1 cellular context compared by ENCODE assay signal in the genomic region with DNA sequence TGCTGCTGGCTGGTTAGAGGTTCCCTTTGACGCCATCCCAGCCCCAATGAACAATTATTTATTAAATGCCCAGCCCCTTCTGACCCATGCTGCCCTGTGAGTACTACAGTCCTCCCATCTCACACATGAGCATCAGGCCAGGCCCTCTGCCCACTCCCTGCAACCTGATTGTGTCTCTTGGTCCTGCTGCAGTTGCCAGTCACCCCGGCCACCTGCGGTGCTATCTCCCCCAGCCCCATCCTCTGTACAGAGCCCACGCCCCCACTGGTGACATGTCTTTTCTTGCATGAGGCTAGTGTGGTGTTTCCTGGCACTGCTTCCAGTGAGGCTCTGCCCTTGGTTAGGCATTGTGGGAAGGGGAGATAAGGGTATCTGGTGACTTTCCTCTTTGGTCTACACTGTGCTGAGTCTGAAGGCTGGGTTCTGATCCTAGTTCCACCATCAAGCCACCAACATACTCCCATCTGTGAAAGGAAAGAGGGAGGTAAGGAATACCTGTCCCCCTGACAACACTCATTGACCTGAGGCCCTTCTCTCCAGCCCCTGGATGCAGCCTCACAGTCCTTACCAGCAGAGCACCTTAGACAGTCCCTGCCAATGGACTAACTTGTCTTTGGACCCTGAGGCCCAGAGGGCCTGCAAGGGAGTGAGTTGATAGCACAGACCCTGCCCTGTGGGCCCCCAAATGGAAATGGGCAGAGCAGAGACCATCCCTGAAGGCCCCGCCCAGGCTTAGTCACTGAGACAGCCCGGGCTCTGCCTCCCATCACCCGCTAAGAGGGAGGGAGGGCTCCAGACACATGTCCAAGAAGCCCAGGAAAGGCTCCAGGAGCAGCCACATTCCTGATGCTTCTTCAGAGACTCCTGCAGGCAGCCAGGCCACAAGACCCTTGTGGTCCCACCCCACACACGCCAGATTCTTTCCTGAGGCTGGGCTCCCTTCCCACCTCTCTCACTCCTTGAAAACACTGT.
TF ChIP-seq lines count a peak whose summit lies in the region.

No MANE protein-coding gene starts in this region.

TF ChIP-seq in HepG2, 621 proteins besides CTCF, POLR2A, EP300 and RAD21 (continued from another document and continues in another):
- TF ChIP-seq, protein P1, sequence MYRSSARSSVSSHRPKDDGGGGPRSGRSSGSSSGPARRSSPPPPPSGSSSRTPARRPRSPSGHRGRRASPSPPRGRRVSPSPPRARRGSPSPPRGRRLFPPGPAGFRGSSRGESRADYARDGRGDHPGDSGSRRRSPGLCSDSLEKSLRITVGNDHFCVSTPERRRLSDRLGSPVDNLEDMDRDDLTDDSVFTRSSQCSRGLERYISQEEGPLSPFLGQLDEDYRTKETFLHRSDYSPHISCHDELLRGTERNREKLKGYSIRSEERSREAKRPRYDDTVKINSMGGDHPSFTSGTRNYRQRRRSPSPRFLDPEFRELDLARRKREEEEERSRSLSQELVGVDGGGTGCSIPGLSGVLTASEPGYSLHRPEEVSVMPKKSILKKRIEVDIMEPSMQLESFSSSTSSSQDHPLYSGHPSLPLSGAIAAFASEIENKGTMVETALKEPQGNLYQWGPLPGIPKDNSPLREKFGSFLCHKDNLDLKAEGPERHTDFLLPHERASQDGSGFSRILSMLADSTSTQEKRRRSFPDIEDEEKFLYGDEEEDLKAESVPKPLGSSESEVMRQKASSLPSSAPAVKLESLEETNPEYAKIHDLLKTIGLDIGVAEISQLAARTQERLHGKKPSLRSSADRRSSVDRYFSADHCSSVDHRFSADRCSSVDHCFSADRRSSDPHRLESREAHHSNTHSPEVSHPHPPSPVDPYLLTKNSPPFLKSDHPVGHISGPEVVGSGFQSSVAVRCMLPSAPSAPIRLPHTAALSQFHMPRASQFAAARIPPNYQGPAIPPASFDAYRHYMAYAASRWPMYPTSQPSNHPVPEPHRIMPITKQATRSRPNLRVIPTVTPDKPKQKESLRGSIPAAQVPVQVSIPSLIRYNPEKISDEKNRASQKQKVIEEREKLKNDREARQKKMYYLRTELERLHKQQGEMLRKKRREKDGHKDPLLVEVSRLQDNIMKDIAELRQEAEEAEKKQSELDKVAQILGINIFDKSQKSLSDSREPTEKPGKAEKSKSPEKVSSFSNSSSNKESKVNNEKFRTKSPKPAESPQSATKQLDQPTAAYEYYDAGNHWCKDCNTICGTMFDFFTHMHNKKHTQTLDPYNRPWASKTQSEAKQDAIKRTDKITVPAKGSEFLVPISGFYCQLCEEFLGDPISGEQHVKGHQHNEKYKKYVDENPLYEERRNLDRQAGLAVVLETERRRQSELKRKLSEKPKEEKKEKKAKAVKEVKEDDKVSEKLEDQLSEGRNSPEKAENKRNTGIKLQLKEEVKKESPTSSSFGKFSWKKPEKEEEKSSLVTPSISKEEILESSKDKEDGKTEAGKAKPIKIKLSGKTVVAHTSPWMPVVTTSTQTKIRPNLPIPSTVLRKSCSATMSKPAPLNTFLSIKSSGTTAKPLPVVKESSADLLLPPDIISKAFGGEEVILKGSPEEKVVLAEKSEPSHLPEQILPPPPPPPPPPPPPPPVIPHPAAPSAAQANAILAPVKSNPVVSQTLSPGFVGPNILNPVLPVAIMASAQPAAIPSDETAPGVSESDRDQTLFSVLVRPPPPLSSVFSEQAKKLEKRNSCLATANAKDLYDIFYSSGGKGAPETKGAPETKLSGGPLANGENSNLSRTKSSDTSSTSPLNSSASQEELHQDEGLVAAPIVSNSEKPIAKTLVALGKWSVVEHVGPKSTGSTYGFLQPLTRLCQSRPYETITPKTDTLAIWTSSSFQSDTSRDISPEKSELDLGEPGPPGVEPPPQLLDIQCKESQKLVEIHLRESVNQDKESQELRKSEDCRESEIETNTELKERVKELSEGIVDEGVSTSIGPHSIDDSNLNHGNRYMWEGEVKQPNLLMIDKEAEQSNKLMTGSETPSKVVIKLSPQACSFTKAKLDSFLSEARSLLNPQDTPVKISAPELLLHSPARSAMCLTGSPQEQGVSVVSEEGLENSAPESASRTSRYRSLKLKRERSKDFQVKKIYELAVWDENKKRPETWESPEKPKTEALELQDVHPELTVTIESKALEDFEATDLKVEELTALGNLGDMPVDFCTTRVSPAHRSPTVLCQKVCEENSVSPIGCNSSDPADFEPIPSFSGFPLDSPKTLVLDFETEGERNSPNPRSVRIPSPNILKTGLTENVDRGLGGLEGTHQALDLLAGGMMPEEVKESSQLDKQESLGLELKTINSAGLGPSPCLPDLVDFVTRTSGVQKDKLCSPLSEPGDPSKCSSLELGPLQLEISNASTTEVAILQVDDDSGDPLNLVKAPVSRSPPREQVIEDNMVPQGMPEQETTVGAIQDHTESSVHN (CRISPR knock-in tag; IDR thresholded peaks at IDR 0.05): no peak; the same call in 1 of the 2 replicates
- TF ChIP-seq ZNF543 (CRISPR knock-in tag; IDR thresholded peaks at IDR 0.05) (no peak), ZNF256 (CRISPR knock-in tag; conservative IDR thresholded peaks at IDR 0.05) (no peak; the same call in 1 of the 2 replicates), PRMT3 (CRISPR knock-in tag; IDR thresholded peaks at IDR 0.05; ENCODE audit: borderline replicate concordance, low read depth) (peak; percentile 18; the same call in 1 of the 2 replicates), TMF1 (CRISPR knock-in tag; IDR thresholded peaks at IDR 0.05; ENCODE audit: low read depth) (peak; percentile 8; the same call in 1 of the 2 replicates), FOXA3 (CRISPR knock-in tag; IDR thresholded peaks at IDR 0.05) (no peak; the same call in 1 of the 2 replicates), TEAD3 (CRISPR knock-in tag; optimal IDR thresholded peaks at IDR 0.05; ENCODE audit: borderline replicate concordance) (no peak), ZNF34 (CRISPR knock-in tag; IDR thresholded peaks at IDR 0.05; ENCODE audit: borderline replicate concordance) (no peak), PHF8 (CRISPR knock-in tag; IDR thresholded peaks at IDR 0.05) (no peak), IKZF4 (CRISPR knock-in tag; IDR thresholded peaks at IDR 0.05; ENCODE audit: borderline replicate concordance, low read depth, not compliant biosample characterization) (peak; percentile 3), NFYC (CRISPR knock-in tag; IDR thresholded peaks at IDR 0.05) (no peak), ZSCAN21 (CRISPR knock-in tag; IDR thresholded peaks at IDR 0.05; ENCODE audit: borderline replicate concordance) (0 out of 2 replicates have a peak, but pooled peaks have one; percentile 73), JUND (CRISPR knock-in tag; IDR thresholded peaks at IDR 0.05) (peak; percentile 50; the same call in 1 of the 2 replicates), ARNTL (CRISPR knock-in tag; IDR thresholded peaks at IDR 0.05) (0 out of 2 replicates have a peak, but pooled peaks have one; percentile 48), SALL2 (CRISPR knock-in tag; IDR thresholded peaks at IDR 0.05) (peak; percentile 62; the same call in 1 of the 2 replicates), ZFP36L2 (CRISPR knock-in tag; IDR thresholded peaks at IDR 0.05) (no peak), SMC3 (IDR thresholded peaks at IDR 0.05; ENCODE audit: low read length) (no peak), KLF12 (CRISPR knock-in tag; IDR thresholded peaks at IDR 0.05; ENCODE audit: borderline replicate concordance) (no peak), ARHGAP35 (CRISPR knock-in tag; IDR thresholded peaks at IDR 0.05; ENCODE audit: borderline replicate concordance) (no peak), ZFY (CRISPR knock-in tag; IDR thresholded peaks at IDR 0.05) (peak; percentile 45; the same call in 1 of the 2 replicates), ZNF556 (CRISPR knock-in tag; IDR thresholded peaks at IDR 0.05; ENCODE audit: borderline replicate concordance) (no peak), ZC3H4 (CRISPR knock-in tag; IDR thresholded peaks at IDR 0.05; ENCODE audit: borderline replicate concordance) (peak; percentile 43; the same call in 1 of the 2 replicates), ZKSCAN5 (CRISPR knock-in tag; IDR thresholded peaks at IDR 0.05) (no peak)
- TF ChIP-seq, protein P2, sequence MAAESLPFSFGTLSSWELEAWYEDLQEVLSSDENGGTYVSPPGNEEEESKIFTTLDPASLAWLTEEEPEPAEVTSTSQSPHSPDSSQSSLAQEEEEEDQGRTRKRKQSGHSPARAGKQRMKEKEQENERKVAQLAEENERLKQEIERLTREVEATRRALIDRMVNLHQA (CRISPR knock-in tag; IDR thresholded peaks at IDR 0.05): no peak
- TF ChIP-seq, protein P3, sequence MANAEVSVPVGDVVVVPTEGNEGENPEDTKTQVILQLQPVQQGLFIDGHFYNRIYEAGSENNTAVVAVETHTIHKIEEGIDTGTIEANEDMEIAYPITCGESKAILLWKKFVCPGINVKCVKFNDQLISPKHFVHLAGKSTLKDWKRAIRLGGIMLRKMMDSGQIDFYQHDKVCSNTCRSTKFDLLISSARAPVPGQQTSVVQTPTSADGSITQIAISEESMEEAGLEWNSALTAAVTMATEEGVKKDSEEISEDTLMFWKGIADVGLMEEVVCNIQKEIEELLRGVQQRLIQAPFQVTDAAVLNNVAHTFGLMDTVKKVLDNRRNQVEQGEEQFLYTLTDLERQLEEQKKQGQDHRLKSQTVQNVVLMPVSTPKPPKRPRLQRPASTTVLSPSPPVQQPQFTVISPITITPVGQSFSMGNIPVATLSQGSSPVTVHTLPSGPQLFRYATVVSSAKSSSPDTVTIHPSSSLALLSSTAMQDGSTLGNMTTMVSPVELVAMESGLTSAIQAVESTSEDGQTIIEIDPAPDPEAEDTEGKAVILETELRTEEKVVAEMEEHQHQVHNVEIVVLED (CRISPR knock-in tag; IDR thresholded peaks at IDR 0.05; ENCODE audit: borderline replicate concordance): no peak
- TF ChIP-seq, protein P4, sequence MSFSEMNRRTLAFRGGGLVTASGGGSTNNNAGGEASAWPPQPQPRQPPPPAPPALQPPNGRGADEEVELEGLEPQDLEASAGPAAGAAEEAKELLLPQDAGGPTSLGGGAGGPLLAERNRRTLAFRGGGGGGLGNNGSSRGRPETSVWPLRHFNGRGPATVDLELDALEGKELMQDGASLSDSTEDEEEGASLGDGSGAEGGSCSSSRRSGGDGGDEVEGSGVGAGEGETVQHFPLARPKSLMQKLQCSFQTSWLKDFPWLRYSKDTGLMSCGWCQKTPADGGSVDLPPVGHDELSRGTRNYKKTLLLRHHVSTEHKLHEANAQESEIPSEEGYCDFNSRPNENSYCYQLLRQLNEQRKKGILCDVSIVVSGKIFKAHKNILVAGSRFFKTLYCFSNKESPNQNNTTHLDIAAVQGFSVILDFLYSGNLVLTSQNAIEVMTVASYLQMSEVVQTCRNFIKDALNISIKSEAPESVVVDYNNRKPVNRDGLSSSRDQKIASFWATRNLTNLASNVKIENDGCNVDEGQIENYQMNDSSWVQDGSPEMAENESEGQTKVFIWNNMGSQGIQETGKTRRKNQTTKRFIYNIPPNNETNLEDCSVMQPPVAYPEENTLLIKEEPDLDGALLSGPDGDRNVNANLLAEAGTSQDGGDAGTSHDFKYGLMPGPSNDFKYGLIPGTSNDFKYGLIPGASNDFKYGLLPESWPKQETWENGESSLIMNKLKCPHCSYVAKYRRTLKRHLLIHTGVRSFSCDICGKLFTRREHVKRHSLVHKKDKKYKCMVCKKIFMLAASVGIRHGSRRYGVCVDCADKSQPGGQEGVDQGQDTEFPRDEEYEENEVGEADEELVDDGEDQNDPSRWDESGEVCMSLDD (CRISPR knock-in tag; IDR thresholded peaks at IDR 0.05; ENCODE audit: borderline replicate concordance): no peak
- TF ChIP-seq, protein P5, sequence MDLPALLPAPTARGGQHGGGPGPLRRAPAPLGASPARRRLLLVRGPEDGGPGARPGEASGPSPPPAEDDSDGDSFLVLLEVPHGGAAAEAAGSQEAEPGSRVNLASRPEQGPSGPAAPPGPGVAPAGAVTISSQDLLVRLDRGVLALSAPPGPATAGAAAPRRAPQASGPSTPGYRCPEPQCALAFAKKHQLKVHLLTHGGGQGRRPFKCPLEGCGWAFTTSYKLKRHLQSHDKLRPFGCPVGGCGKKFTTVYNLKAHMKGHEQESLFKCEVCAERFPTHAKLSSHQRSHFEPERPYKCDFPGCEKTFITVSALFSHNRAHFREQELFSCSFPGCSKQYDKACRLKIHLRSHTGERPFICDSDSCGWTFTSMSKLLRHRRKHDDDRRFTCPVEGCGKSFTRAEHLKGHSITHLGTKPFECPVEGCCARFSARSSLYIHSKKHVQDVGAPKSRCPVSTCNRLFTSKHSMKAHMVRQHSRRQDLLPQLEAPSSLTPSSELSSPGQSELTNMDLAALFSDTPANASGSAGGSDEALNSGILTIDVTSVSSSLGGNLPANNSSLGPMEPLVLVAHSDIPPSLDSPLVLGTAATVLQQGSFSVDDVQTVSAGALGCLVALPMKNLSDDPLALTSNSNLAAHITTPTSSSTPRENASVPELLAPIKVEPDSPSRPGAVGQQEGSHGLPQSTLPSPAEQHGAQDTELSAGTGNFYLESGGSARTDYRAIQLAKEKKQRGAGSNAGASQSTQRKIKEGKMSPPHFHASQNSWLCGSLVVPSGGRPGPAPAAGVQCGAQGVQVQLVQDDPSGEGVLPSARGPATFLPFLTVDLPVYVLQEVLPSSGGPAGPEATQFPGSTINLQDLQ (CRISPR knock-in tag; IDR thresholded peaks at IDR 0.05): no peak
- TF ChIP-seq, protein P6, sequence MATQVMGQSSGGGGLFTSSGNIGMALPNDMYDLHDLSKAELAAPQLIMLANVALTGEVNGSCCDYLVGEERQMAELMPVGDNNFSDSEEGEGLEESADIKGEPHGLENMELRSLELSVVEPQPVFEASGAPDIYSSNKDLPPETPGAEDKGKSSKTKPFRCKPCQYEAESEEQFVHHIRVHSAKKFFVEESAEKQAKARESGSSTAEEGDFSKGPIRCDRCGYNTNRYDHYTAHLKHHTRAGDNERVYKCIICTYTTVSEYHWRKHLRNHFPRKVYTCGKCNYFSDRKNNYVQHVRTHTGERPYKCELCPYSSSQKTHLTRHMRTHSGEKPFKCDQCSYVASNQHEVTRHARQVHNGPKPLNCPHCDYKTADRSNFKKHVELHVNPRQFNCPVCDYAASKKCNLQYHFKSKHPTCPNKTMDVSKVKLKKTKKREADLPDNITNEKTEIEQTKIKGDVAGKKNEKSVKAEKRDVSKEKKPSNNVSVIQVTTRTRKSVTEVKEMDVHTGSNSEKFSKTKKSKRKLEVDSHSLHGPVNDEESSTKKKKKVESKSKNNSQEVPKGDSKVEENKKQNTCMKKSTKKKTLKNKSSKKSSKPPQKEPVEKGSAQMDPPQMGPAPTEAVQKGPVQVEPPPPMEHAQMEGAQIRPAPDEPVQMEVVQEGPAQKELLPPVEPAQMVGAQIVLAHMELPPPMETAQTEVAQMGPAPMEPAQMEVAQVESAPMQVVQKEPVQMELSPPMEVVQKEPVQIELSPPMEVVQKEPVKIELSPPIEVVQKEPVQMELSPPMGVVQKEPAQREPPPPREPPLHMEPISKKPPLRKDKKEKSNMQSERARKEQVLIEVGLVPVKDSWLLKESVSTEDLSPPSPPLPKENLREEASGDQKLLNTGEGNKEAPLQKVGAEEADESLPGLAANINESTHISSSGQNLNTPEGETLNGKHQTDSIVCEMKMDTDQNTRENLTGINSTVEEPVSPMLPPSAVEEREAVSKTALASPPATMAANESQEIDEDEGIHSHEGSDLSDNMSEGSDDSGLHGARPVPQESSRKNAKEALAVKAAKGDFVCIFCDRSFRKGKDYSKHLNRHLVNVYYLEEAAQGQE (IDR thresholded peaks at IDR 0.05; ENCODE audit: borderline replicate concordance in 1 of 2, low read depth in 1 of 2, low read length in 2 of 2): no peak
- TF ChIP-seq, protein P7, sequence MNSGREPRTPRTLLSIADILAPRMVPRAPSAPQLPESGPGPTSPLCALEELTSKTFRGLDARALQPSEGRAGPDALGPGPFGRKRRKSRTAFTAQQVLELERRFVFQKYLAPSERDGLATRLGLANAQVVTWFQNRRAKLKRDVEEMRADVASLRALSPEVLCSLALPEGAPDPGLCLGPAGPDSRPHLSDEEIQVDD (CRISPR knock-in tag; IDR thresholded peaks at IDR 0.05; ENCODE audit: borderline replicate concordance): no peak
- TF ChIP-seq, protein P8, sequence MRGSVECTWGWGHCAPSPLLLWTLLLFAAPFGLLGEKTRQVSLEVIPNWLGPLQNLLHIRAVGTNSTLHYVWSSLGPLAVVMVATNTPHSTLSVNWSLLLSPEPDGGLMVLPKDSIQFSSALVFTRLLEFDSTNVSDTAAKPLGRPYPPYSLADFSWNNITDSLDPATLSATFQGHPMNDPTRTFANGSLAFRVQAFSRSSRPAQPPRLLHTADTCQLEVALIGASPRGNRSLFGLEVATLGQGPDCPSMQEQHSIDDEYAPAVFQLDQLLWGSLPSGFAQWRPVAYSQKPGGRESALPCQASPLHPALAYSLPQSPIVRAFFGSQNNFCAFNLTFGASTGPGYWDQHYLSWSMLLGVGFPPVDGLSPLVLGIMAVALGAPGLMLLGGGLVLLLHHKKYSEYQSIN (CRISPR knock-in tag; IDR thresholded peaks at IDR 0.05; ENCODE audit: borderline replicate concordance): no peak
